9 cellular contexts compared by ENCODE assay signal in genomic region chr1:163361123-163361934, GRCh38. TPM values are rescaled to one million over a fixed set of nuclear protein-coding genes. Genes with fewer than 3 reads are reported as not detected.
DNase-seq lines count a peak whose midpoint lies in the region; ATAC-seq and TF ChIP-seq lines count a peak whose summit lies in the region.
"Had no signal": no experiment of that assay in that cellular context is flagged by ENCODE, and none has a peak within 500 bp of the region (broad histone marks: within the 10 kb centered on the region; RNA-seq: fewer than 3 reads in every experiment).

No MANE protein-coding gene starts in this region.

- H3K27ac Mint-ChIP-seq in progenitor cell of endocrine pancreas = no peak overlapping the region

- DNase-seq in NCI-H2171 treated with DMSO at 0.1 percent for 48 hours (lab: John Stamatoyannopoulos, UW) (peak; percentile 24), NCI-H2171 (lab: John Stamatoyannopoulos, UW) (no peak), NCI-H460 (ENCODE audit: extremely low read depth, low read depth) (peak; percentile 39), choroid plexus epithelial cell (ENCODE audit: low read depth) (peak; percentile 51), progenitor cell of endocrine pancreas (ENCODE audit: low spot score, unreplicated experiment) (peak; percentile 8), T1000 (lab: John Stamatoyannopoulos, UW) (no peak)
- no peak for DNase-seq in stimulated activated CD4-positive, alpha-beta T cell treated with anti-CD3 and anti-CD28 coated beads, Interleukin-15, amount 100 ng/mL, for 24 hours

- H3K4me3 Mint-ChIP-seq in progenitor cell of endocrine pancreas (ENCODE audit: low read depth) = no peak overlapping the region

- H3K9me3 Mint-ChIP-seq in progenitor cell of endocrine pancreas (ENCODE audit: low read depth) = no peaks in the 10 kb centered on the region

- H3K36me3 Mint-ChIP-seq in progenitor cell of endocrine pancreas (ENCODE audit: insufficient read depth) = no peaks in the 10 kb centered on the region

- no peak overlapping the region for H3K4me3 ChIP-seq in choroid plexus epithelial cell (ENCODE audit: low read depth, low read length)
- H3K4me3 ChIP-seq: BLaER1 had no signal

- TF ChIP-seq CTCF in choroid plexus epithelial cell (conservative IDR thresholded peaks at IDR 0.05; ENCODE audit: low read depth, low read length) (peak; percentile 72), progenitor cell of endocrine pancreas (IDR thresholded peaks at IDR 0.05; ENCODE audit: unreplicated experiment) (peak; percentile 66)

- H3K27me3 Mint-ChIP-seq in progenitor cell of endocrine pancreas = no peaks in the 10 kb centered on the region

- H3K4me1 Mint-ChIP-seq in progenitor cell of endocrine pancreas (ENCODE audit: low read depth) = peaks cover 2% of the 10 kb centered on the region

- peak; percentile 66 for ATAC-seq in HG02870 (IDR thresholded peaks at IDR 0.05; ENCODE audit: unreplicated experiment)

RNA-seq across cellular contexts. Expression of gene NUF2, which starts 39.6 kb away (rescaled TPM):
- 60.3 and 64.1 TPM in 2 replicates for total RNA-seq in NCI-H460 (2014; rRNA removed; shearing (Covaris generic))
- polyA plus RNA-seq in NCI-H460 (2014; cell fraction: nucleus; rRNA removed) = 119 and 122 TPM in 2 replicates
- total RNA-seq in progenitor cell of endocrine pancreas = 15.6 and 19.6 TPM in 2 replicates

Comparison
In these comparisons a context has a peak if more than half of its experiments do, and no peak if none do; other contexts are left out.
1. DNase-seq: peak in NCI-H2171 treated with DMSO at 0.1 percent for 48 hours (single experiment), NCI-H460 (single experiment), choroid plexus epithelial cell (single experiment) and progenitor cell of endocrine pancreas (single experiment); none in NCI-H2171 (single experiment), stimulated activated CD4-positive, alpha-beta T cell treated with anti-CD3 and anti-CD28 coated beads, Interleukin-15, amount 100 ng/mL, for 24 hours (single experiment) and T1000 (single experiment).